8 cellular contexts compared by ENCODE assay signal in genomic region chr2:27715318-27716165, GRCh38. TPM values are rescaled to one million over a fixed set of nuclear protein-coding genes. Genes with fewer than 3 reads are reported as not detected.
A peak's percentile ranks its signal among the peaks of the same experiment; 100 is the strongest.
DNase-seq lines count a peak whose midpoint lies in the region; ATAC-seq and TF ChIP-seq lines count a peak whose summit lies in the region.

No MANE protein-coding gene starts in this region.

- H3K9me3 ChIP-seq in uterus, result no peaks in the 10 kb centered on the region

- H3K27ac Mint-ChIP-seq in activated T-cell treated with anti-CD3 and anti-CD28 coated beads, Interleukin-2, amount 50 U/mL, for 72 hours, result no peak overlapping the region
- no peak overlapping the region for H3K27ac Mint-ChIP-seq in nephron progenitor cell

- no peaks in the 10 kb centered on the region for H3K36me3 Mint-ChIP-seq in activated T-cell treated with anti-CD3 and anti-CD28 coated beads, Interleukin-2, amount 50 U/mL, for 72 hours (ENCODE audit: insufficient read depth in 2 of 2)
- H3K36me3 Mint-ChIP-seq in nephron progenitor cell (ENCODE audit: low read depth), result no peaks in the 10 kb centered on the region

- peaks cover 25% of the 10 kb centered on the region for H3K4me1 ChIP-seq in ACC112 (ENCODE audit: control insufficient read depth, insufficient read depth, low read length, unreplicated experiment)
- H3K4me1 ChIP-seq in uterus, result peaks cover 0 to 4% of the 10 kb centered on the region in 2 donors

- intact Hi-C loops in uterus (cut with DNase I; ENCODE audit: low total_unique reads), result no loop called here

- H3K79me2 ChIP-seq in ACC112 (ENCODE audit: control insufficient read depth, insufficient read depth, low read length, unreplicated experiment), result no peaks in the 10 kb centered on the region

- H2AFZ ChIP-seq in ACC112 (ENCODE audit: low read length, unreplicated experiment), result peak overlapping the region; percentile 70

- H3K27ac ChIP-seq in ACC112 (ENCODE audit: low read depth, low read length) (peak overlapping the region; percentile 11; the same call in 1 of the 2 replicates), uterus (peak overlapping the region; percentile 86)

- peak overlapping the region; percentile 77 for H3K4me3 ChIP-seq in ACC112 (ENCODE audit: low read depth, low read length)
- peak overlapping the region; percentile 25 to 53 for H3K4me3 ChIP-seq in uterus

- peaks cover 23% of the 10 kb centered on the region for H3K27me3 Mint-ChIP-seq in activated T-cell treated with anti-CD3 and anti-CD28 coated beads, Interleukin-2, amount 50 U/mL, for 72 hours (ENCODE audit: low read depth)
- H3K27me3 Mint-ChIP-seq in nephron progenitor cell (ENCODE audit: low read depth, poor library complexity), result peaks cover 11% of the 10 kb centered on the region

- H3K9me3 Mint-ChIP-seq in activated T-cell treated with anti-CD3 and anti-CD28 coated beads, Interleukin-2, amount 50 U/mL, for 72 hours, result no peaks in the 10 kb centered on the region
- H3K9me3 Mint-ChIP-seq in nephron progenitor cell, result no peaks in the 10 kb centered on the region

- H3K36me3 ChIP-seq in ACC112 (ENCODE audit: insufficient read depth, low read length) (no peaks in the 10 kb centered on the region), uterus (no peaks in the 10 kb centered on the region)

- H3K27me3 ChIP-seq in ACC112 (ENCODE audit: insufficient read depth, low read length), result no peaks in the 10 kb centered on the region
- no peaks in the 10 kb centered on the region for H3K27me3 ChIP-seq in uterus

- peak; percentile 14 to 42 for ATAC-seq in activated T-cell treated with anti-CD3 and anti-CD28 coated beads, Interleukin-2, amount 50 U/mL, for 72 hours (replicated peaks in 1 of 2)
- ATAC-seq in GM21619 (IDR thresholded peaks at IDR 0.05; ENCODE audit: unreplicated experiment), result no peak

- no peak for TF ChIP-seq CTCF in nephron progenitor cell (IDR thresholded peaks at IDR 0.05)
- TF ChIP-seq CTCF in uterus (IDR thresholded peaks at IDR 0.05), result no peak

- peak overlapping the region; percentile 49 to 73 for H3K4me3 Mint-ChIP-seq in activated T-cell treated with anti-CD3 and anti-CD28 coated beads, Interleukin-2, amount 50 U/mL, for 72 hours
- H3K4me3 Mint-ChIP-seq in nephron progenitor cell, result peak overlapping the region; percentile 83

- peaks cover 50% of the 10 kb centered on the region for H3K4me1 Mint-ChIP-seq in activated T-cell treated with anti-CD3 and anti-CD28 coated beads, Interleukin-2, amount 50 U/mL, for 72 hours (ENCODE audit: low read depth)
- H3K4me1 Mint-ChIP-seq in nephron progenitor cell, result peaks cover 34% of the 10 kb centered on the region

- peak; percentile 60 for DNase-seq in HK-2 (ENCODE audit: unreplicated experiment)
- peak; percentile 52 to 69 for DNase-seq in activated T-cell treated with anti-CD3 and anti-CD28 coated beads, Interleukin-2, amount 50 U/mL, for 72 hours
- peak; percentile 51 for DNase-seq in fibroblast of peridontal ligament (ENCODE audit: extremely low read depth)
- peak; percentile 57 for DNase-seq in nephron progenitor cell
- DNase-seq in uterus, result peak; percentile 63 to 69
- DNase-seq in foreskin melanocyte, result no peak

- TF ChIP-seq POLR2A in uterus (IDR thresholded peaks at IDR 0.05), result peak; percentile 60 to 62

RNA-seq across cellular contexts. Expression of gene SLC4A1AP, which starts 51.9 kb away (rescaled TPM):
- total RNA-seq in activated T-cell treated with anti-CD3 and anti-CD28 coated beads, Interleukin-2, amount 50 U/mL, for 72 hours, result 10 to 100 TPM; 32.3 to 33.8 TPM
- 10 to 100 TPM; 15.0 to 23.8 (median 23.1) TPM for total RNA-seq in uterus

RNA-seq across cellular contexts. Expression of gene SUPT7L, which starts 52.1 kb away (rescaled TPM):
- total RNA-seq in activated T-cell treated with anti-CD3 and anti-CD28 coated beads, Interleukin-2, amount 50 U/mL, for 72 hours, result 10 to 100 TPM; 45.0 to 48.9 TPM
- 10 to 100 TPM; 11.8 to 31.2 (median 20.2) TPM for total RNA-seq in uterus

RNA-seq across cellular contexts. Expression of gene MRPL33, which starts 56.0 kb away (rescaled TPM):
- total RNA-seq in activated T-cell treated with anti-CD3 and anti-CD28 coated beads, Interleukin-2, amount 50 U/mL, for 72 hours, result 10 to 100 TPM; 61.3 to 68.1 TPM
- total RNA-seq in uterus, result 100 to 1,000 TPM in 1 of 4 donors, 10 to 100 TPM in 3; 51.7 to 404 (median 71.4) TPM
